Comparison of ENCODE assay signal across 12 cellular contexts in the genomic region with DNA sequence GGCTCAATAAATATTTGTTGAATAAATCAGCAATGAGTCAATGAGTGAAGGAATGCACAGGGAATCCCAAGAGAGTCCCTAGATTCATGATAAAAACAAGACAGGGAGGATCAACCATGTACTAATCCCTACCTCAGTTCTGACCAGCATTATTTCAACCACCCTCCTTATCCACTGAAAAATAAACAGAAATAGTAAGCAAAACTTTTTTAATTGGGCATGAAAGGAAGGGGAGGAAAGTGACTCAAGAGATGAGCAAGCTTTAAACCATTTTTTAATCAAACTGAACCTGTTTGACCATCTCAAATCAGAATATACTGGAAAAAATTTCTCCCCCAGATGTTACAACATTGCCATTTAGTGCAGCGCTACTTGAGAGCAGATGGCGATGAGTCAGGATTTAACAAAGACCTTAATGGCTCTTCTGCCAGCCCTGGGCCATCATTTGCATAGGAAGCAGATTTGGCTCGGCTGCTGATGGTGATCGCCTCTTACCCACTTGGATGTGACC.
DNase-seq lines count a peak whose midpoint lies in the region; ATAC-seq and TF ChIP-seq lines count a peak whose summit lies in the region.
"Had no signal": no experiment of that assay in that cellular context is flagged by ENCODE, and none has a peak within 500 bp of the region (broad histone marks: within the 10 kb centered on the region; RNA-seq: fewer than 3 reads in every experiment).

No MANE protein-coding gene starts in this region.

- ATAC-seq in WTC11: peak; percentile 92
- ATAC-seq in HG03378 (IDR thresholded peaks at IDR 0.05; ENCODE audit: unreplicated experiment): no peak
- no peak for ATAC-seq in HG03469 (IDR thresholded peaks at IDR 0.05; ENCODE audit: unreplicated experiment)
- no peak for ATAC-seq in HG02884 (IDR thresholded peaks at IDR 0.05; ENCODE audit: unreplicated experiment)
- ATAC-seq: activated T-cell treated with anti-CD3 and anti-CD28 coated beads, Interleukin-2, amount 50 U/mL, for 72 hours; stimulated activated naive CD8-positive, alpha-beta T cell treated with anti-CD3 and anti-CD28 coated beads, Interleukin-15, Interleukin-2, amounts not matched to agents 100 U/mL and 50 U/mL, for 24 hours had no signal

- DNase-seq in DMS153 treated with DMSO at 0.1 percent for 48 hours (lab: John Stamatoyannopoulos, UW; ENCODE audit: unreplicated experiment) (peak; percentile 4), NCI-H1694 (lab: John Stamatoyannopoulos, UW) (peak; percentile 85), WTC11 (ENCODE audit: low spot score) (no peak), kidney glomerular epithelial cell (lab: John Stamatoyannopoulos, UW) (peak; percentile 67), left ventricle myocardium inferior (no peak)
- DNase-seq: activated T-cell treated with anti-CD3 and anti-CD28 coated beads, Interleukin-2, amount 50 U/mL, for 72 hours; GF-D8; stimulated activated naive CD8-positive, alpha-beta T cell treated with anti-CD3 and anti-CD28 coated beads, Interleukin-15, Interleukin-2, amounts not matched to agents 100 U/mL and 50 U/mL, for 24 hours had no signal

- H3K4me3 Mint-ChIP-seq in WTC11: no peak overlapping the region
- H3K4me3 Mint-ChIP-seq: activated T-cell treated with anti-CD3 and anti-CD28 coated beads, Interleukin-2, amount 50 U/mL, for 72 hours had no signal

- CTCF ChIA-PET in WTC11 (lab: Charles Lee): no interaction called here

- TF ChIP-seq CTCF in WTC11 (IDR thresholded peaks at IDR 0.05): no peak
- no peak for TF ChIP-seq CTCF in left ventricle myocardium inferior (IDR thresholded peaks at IDR 0.05; ENCODE audit: borderline replicate concordance)

- H3K4me3 ChIP-seq in left ventricle myocardium inferior: no peak overlapping the region

- POLR2A ChIA-PET in WTC11 (lab: Charles Lee): no interaction called here

- no peaks in the 10 kb centered on the region for H3K27me3 Mint-ChIP-seq in WTC11 (ENCODE audit: low read depth)

- H3K36me3 Mint-ChIP-seq in WTC11: no peaks in the 10 kb centered on the region; the same call in 1 of the 2 replicates

- H3K27ac ChIP-seq in left ventricle myocardium inferior (replicated peaks): no peak overlapping the region
- H3K27ac ChIP-seq: parathyroid adenoma had no signal

- H3K4me1 Mint-ChIP-seq in WTC11: peaks cover 18% of the 10 kb centered on the region

- peaks cover 19% of the 10 kb centered on the region for H3K9me3 Mint-ChIP-seq in WTC11
- H3K9me3 Mint-ChIP-seq: activated T-cell treated with anti-CD3 and anti-CD28 coated beads, Interleukin-2, amount 50 U/mL, for 72 hours had no signal

- H3K27ac Mint-ChIP-seq in WTC11: peak overlapping the region; percentile 15
- H3K27ac Mint-ChIP-seq: activated T-cell treated with anti-CD3 and anti-CD28 coated beads, Interleukin-2, amount 50 U/mL, for 72 hours had no signal

- intact Hi-C loops in left ventricle myocardium inferior (cut with micrococcal nuclease): no loop called here

- no peaks in the 10 kb centered on the region for H3K4me1 ChIP-seq in left ventricle myocardium inferior

- H3K9me3 ChIP-seq in left ventricle myocardium inferior (replicated peaks): no peaks in the 10 kb centered on the region

- no peaks in the 10 kb centered on the region for H3K27me3 ChIP-seq in left ventricle myocardium inferior (ENCODE audit: low read depth)

- H3K36me3 ChIP-seq in left ventricle myocardium inferior: no peaks in the 10 kb centered on the region

TF ChIP-seq in WTC11, 78 proteins besides CTCF, POLR2A, EP300 and RAD21:
- TF ChIP-seq PRRX2 (CRISPR knock-in tag; IDR thresholded peaks at IDR 0.05): no peak
- TF ChIP-seq ZNF121 (CRISPR knock-in tag; IDR thresholded peaks at IDR 0.05): no peak
- no peak for TF ChIP-seq SP1 (CRISPR knock-in tag; conservative IDR thresholded peaks at IDR 0.05)
- TF ChIP-seq, protein P1, sequence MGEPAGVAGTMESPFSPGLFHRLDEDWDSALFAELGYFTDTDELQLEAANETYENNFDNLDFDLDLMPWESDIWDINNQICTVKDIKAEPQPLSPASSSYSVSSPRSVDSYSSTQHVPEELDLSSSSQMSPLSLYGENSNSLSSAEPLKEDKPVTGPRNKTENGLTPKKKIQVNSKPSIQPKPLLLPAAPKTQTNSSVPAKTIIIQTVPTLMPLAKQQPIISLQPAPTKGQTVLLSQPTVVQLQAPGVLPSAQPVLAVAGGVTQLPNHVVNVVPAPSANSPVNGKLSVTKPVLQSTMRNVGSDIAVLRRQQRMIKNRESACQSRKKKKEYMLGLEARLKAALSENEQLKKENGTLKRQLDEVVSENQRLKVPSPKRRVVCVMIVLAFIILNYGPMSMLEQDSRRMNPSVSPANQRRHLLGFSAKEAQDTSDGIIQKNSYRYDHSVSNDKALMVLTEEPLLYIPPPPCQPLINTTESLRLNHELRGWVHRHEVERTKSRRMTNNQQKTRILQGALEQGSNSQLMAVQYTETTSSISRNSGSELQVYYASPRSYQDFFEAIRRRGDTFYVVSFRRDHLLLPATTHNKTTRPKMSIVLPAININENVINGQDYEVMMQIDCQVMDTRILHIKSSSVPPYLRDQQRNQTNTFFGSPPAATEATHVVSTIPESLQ (CRISPR knock-in tag; IDR thresholded peaks at IDR 0.05): no peak
TF ChIP-seq in WTC11: peak in this region for 0.

Comparison
In these comparisons a context has a peak if more than half of its experiments do, and no peak if none do; other contexts are left out.
1. DNase-seq: peak in DMS153 treated with DMSO at 0.1 percent for 48 hours (single experiment), NCI-H1694 (single experiment) and kidney glomerular epithelial cell (single experiment); none in WTC11 (single experiment) and left ventricle myocardium inferior (single experiment).